ENCODE assay signal across 1 cellular context in the genomic region with DNA sequence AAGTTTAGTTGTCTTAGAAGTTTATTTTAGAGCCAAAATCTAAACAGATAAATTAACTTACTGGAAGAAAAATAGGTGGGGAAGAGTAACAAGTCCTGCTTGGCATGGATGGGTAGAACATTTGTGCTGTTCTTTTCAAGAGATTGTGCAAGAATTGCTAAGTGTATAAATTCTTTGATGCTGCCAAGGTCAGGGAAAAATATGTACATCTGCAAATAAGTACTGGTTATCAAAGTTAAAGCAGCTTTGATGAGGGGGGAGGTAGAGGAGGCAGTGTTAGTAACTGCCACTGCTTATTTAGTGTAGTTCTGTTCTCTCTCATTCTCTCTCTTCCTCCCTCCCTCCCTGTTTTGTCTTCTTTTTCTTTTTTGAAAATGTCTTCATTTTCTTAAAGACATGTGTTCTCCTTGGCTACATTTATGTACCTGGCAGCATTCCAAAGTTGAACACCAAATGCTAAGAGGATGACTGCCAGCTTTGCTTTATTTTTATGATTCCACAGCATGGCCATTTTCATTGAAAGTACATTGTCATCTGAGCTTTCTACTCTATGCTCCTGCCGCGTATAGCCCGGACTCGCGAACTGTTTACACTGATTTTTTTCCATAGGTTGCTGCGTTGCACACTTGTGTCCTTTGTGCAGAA.
TF ChIP-seq lines count a peak whose summit lies in the region.

No MANE protein-coding gene starts in this region.

TF ChIP-seq in IMR-90, 13 proteins besides CTCF, POLR2A, EP300 and RAD21:
- TF ChIP-seq CHD1 (IDR thresholded peaks at IDR 0.05; ENCODE audit: low read depth, low read length) (no peak), BHLHE40 (IDR thresholded peaks at IDR 0.05; ENCODE audit: low read depth, low read length) (no peak), CEBPB (IDR thresholded peaks at IDR 0.05; ENCODE audit: low read depth, low read length) (peak; percentile 86)
